In genomic region chr2:150109912-150110311, GRCh38 we compare ENCODE assay signal across 1 cellular context.
TF ChIP-seq lines count a peak whose summit lies in the region.

No MANE protein-coding gene starts in this region.

TF ChIP-seq in HepG2, 621 proteins besides CTCF, POLR2A, EP300 and RAD21:
- TF ChIP-seq ZNF775 (CRISPR knock-in tag; IDR thresholded peaks at IDR 0.05; ENCODE audit: borderline replicate concordance) (no peak), ZNF430 (CRISPR knock-in tag; IDR thresholded peaks at IDR 0.05) (no peak), DMTF1 (CRISPR knock-in tag; IDR thresholded peaks at IDR 0.05) (no peak), SMARCC2 (IDR thresholded peaks at IDR 0.05) (no peak), IRF9 (CRISPR knock-in tag; IDR thresholded peaks at IDR 0.05; ENCODE audit: borderline replicate concordance) (no peak), MAZ (IDR thresholded peaks at IDR 0.05; ENCODE audit: borderline replicate concordance, low read depth, low read length) (no peak), MAZ (CRISPR knock-in tag; IDR thresholded peaks at IDR 0.05; ENCODE audit: low read depth) (no peak), HOXA9 (CRISPR knock-in tag; IDR thresholded peaks at IDR 0.05; ENCODE audit: borderline replicate concordance) (no peak), PHF21A (CRISPR knock-in tag; IDR thresholded peaks at IDR 0.05) (no peak), UBTF (CRISPR knock-in tag; IDR thresholded peaks at IDR 0.05) (no peak), ZNF737 (CRISPR knock-in tag; IDR thresholded peaks at IDR 0.05; ENCODE audit: borderline replicate concordance) (no peak), ZNF503 (CRISPR knock-in tag; IDR thresholded peaks at IDR 0.05) (no peak), ZFP36L2 (CRISPR knock-in tag; IDR thresholded peaks at IDR 0.05) (no peak), PHF8 (CRISPR knock-in tag; IDR thresholded peaks at IDR 0.05) (no peak), POLR2AphosphoS2 (IDR thresholded peaks at IDR 0.05; ENCODE audit: low read depth, low read length) (no peak), NR0B2 (CRISPR knock-in tag; IDR thresholded peaks at IDR 0.05) (no peak), CCAR2 (optimal IDR thresholded peaks at IDR 0.05; ENCODE audit: low read depth, low read length) (no peak), MED1 (CRISPR knock-in tag; IDR thresholded peaks at IDR 0.05) (no peak)
